Comparison of ENCODE assay signal across 9 cellular contexts in genomic region chr1:27349784-27350672, GRCh38. TPM values are rescaled to one million over a fixed set of nuclear protein-coding genes. Genes with fewer than 3 reads are reported as not detected.
A peak's percentile ranks its signal among the peaks of the same experiment; 100 is the strongest.
DNase-seq lines count a peak whose midpoint lies in the region; ATAC-seq and TF ChIP-seq lines count a peak whose summit lies in the region.
"Had no signal": no experiment of that assay in that cellular context is flagged by ENCODE, and none has a peak within 500 bp of the region (broad histone marks: within the 10 kb centered on the region; RNA-seq: fewer than 3 reads in every experiment).

No MANE protein-coding gene starts in this region.

- peak overlapping the region; percentile 73 for H3K4me2 ChIP-seq in mesendoderm (ENCODE audit: low read length)

- intact Hi-C loops in upper lobe of right lung (cut with DNase I): no loop called here

- peaks cover 2% of the 10 kb centered on the region for H3K79me1 ChIP-seq in mesendoderm (ENCODE audit: low read length)

- peaks cover 16% of the 10 kb centered on the region for H3K27me3 ChIP-seq in ectodermal cell (ENCODE audit: control insufficient read depth, insufficient read depth, low read length, poor library complexity, severe bottlenecking)
- H3K27me3 ChIP-seq in mesendoderm (ENCODE audit: insufficient read depth, low read length, poor library complexity): no peaks in the 10 kb centered on the region
- H3K27me3 ChIP-seq in upper lobe of right lung: no peaks in the 10 kb centered on the region
- H3K27me3 ChIP-seq: neutrophil had no signal

- H3K9ac ChIP-seq in mesendoderm (ENCODE audit: low read length): peak overlapping the region; percentile 78

- peak overlapping the region; percentile 48 for H3K23ac ChIP-seq in mesendoderm (ENCODE audit: low read length)

- H3K27ac ChIP-seq in ectodermal cell (ENCODE audit: insufficient read depth, low read depth, low read length, poor library complexity, severe bottlenecking): no peak overlapping the region
- H3K27ac ChIP-seq in mesendoderm (ENCODE audit: low read depth, low read length): no peak overlapping the region
- H3K27ac ChIP-seq in upper lobe of right lung: no peak overlapping the region

- no peak overlapping the region for H3K18ac ChIP-seq in mesendoderm (ENCODE audit: low read length)

- no peaks in the 10 kb centered on the region for H3K79me2 ChIP-seq in mesendoderm (ENCODE audit: control insufficient read depth, insufficient read depth, low read length)

- H4K8ac ChIP-seq in mesendoderm (ENCODE audit: low read depth, low read length): no peak overlapping the region

- TF ChIP-seq POLR2A in erythroblast (IDR thresholded peaks at IDR 0.05; ENCODE audit: low read length): no peak

- no peak overlapping the region for H2AK5ac ChIP-seq in mesendoderm (ENCODE audit: low read length)

- peak overlapping the region; percentile 54 for H3K4me3 ChIP-seq in ectodermal cell (ENCODE audit: insufficient read depth, low read depth, low read length)
- peak overlapping the region; percentile 48 for H3K4me3 ChIP-seq in mesendoderm (ENCODE audit: low read length)
- H3K4me3 ChIP-seq in upper lobe of right lung: peak overlapping the region; percentile 51

- H4K5ac ChIP-seq in mesendoderm (ENCODE audit: low read length): no peak overlapping the region

- H2BK5ac ChIP-seq in mesendoderm (ENCODE audit: low read length): no peak overlapping the region

- H3K9me3 ChIP-seq in ectodermal cell (ENCODE audit: control insufficient read depth, low read length) (no peaks in the 10 kb centered on the region), upper lobe of right lung (no peaks in the 10 kb centered on the region)
- H3K9me3 ChIP-seq: neutrophil had no signal

- CTCF ChIA-PET in GM10248 (lab: Yijun Ruan, JAX): interaction anchor here (0.6 to 2.3 kb wide), 4 partner anchors 8 to 22 kb away, joined by 3 to 17 read pairs (median 4); no protein-coding TSS in a partner anchor

- WGBS in ectodermal cell, 2 experiments: 13% methylated on average over 84 of the region's 84 CpGs
- no CpG with 5 or more reads among the region's 84 CpGs for WGBS in mesendoderm (ENCODE audit: extremely low coverage, insufficient coverage, low lambda C conversion rate)

- peak overlapping the region; percentile 58 for H3K4ac ChIP-seq in mesendoderm (ENCODE audit: low read depth, low read length)

- H3K36me3 ChIP-seq in ectodermal cell (ENCODE audit: control insufficient read depth, insufficient read depth, low read length) (peaks cover 3% of the 10 kb centered on the region), mesendoderm (ENCODE audit: control insufficient read depth, insufficient read depth, low read length) (no peaks in the 10 kb centered on the region), upper lobe of right lung (peaks cover 18% of the 10 kb centered on the region)

- TF ChIP-seq CTCF in GM10248 (IDR thresholded peaks at IDR 0.05; ENCODE audit: control extremely low read depth, extremely low read depth, low read depth, missing control alignments) (no peak), upper lobe of right lung (IDR thresholded peaks at IDR 0.05) (no peak)

- H2BK15ac ChIP-seq in mesendoderm (replicated peaks; ENCODE audit: low read depth): no peak overlapping the region

- DNase-seq in GM10248 (ENCODE audit: extremely low spot score) (peak; percentile 55), NCI-H510A treated with DMSO at 0.1 percent for 48 hours (lab: John Stamatoyannopoulos, UW) (peak; percentile 57), mesendoderm (peak; percentile 91), upper lobe of right lung (peak; percentile 90), erythroblast (lab: John Stamatoyannopoulos, UW) (no peak), mesenteric fat pad (ENCODE audit: low spot score) (no peak)

- no peak overlapping the region for H2BK120ac ChIP-seq in mesendoderm (ENCODE audit: low read depth, low read length)

- H3K56ac ChIP-seq in mesendoderm (ENCODE audit: low read length): peak overlapping the region; percentile 91

- POLR2A ChIA-PET in GM10248 (lab: Yijun Ruan, JAX): no interaction called here

- ATAC-seq in upper lobe of right lung (peak; percentile 81), HG03378 (IDR thresholded peaks at IDR 0.05; ENCODE audit: unreplicated experiment) (no peak)

- H3K4me1 ChIP-seq in ectodermal cell (ENCODE audit: control insufficient read depth, insufficient read depth, low read length) (peaks cover 6% of the 10 kb centered on the region), mesendoderm (ENCODE audit: control insufficient read depth, low read depth, low read length) (no peaks in the 10 kb centered on the region), upper lobe of right lung (peaks cover 13% of the 10 kb centered on the region)

RNA-seq across cellular contexts. Expression of gene SYTL1, which starts 8.2 kb away (rescaled TPM):
- polyA plus RNA-seq in ectodermal cell (2013, experiment 1 of 4): 12.0 TPM
- polyA plus RNA-seq in ectodermal cell (2013, experiment 2 of 4): 12.4 TPM
- polyA plus RNA-seq in ectodermal cell (2013, experiment 3 of 4): 12.6 TPM
- polyA plus RNA-seq in ectodermal cell (2013, experiment 4 of 4): 14.8 TPM
- polyA plus RNA-seq in mesendoderm (2013, experiment 1 of 2): 2.5 TPM
- 2.2 TPM for polyA plus RNA-seq in mesendoderm (2013, experiment 2 of 2)
- total RNA-seq in upper lobe of right lung (30.6 TPM), mesenteric fat pad (1.9 TPM)

RNA-seq across cellular contexts. Expression of gene MAP3K6, which starts 16.7 kb away (rescaled TPM):
- polyA plus RNA-seq in ectodermal cell (2013, experiment 1 of 4): 27.7 TPM
- 27.2 TPM for polyA plus RNA-seq in ectodermal cell (2013, experiment 2 of 4)
- 20.3 TPM for polyA plus RNA-seq in ectodermal cell (2013, experiment 3 of 4)
- polyA plus RNA-seq in ectodermal cell (2013, experiment 4 of 4): 22.7 TPM
- 3.7 TPM for polyA plus RNA-seq in mesendoderm (2013, experiment 1 of 2)
- polyA plus RNA-seq in mesendoderm (2013, experiment 2 of 2): 4.2 TPM
- total RNA-seq in upper lobe of right lung (144 TPM), mesenteric fat pad (95.0 TPM)

RNA-seq across cellular contexts. Expression of gene FCN3, which starts 24.6 kb away (rescaled TPM):
- polyA plus RNA-seq in ectodermal cell (2013, experiment 1 of 4): not detected
- not detected for polyA plus RNA-seq in ectodermal cell (2013, experiment 2 of 4)
- 0.37 TPM for polyA plus RNA-seq in ectodermal cell (2013, experiment 3 of 4)
- not detected for polyA plus RNA-seq in ectodermal cell (2013, experiment 4 of 4)
- polyA plus RNA-seq in mesendoderm (2013, experiment 1 of 2): 0.04 TPM
- not detected for polyA plus RNA-seq in mesendoderm (2013, experiment 2 of 2)
- total RNA-seq in upper lobe of right lung (826 TPM), mesenteric fat pad (51.9 TPM)

RNA-seq across cellular contexts. Expression of gene TMEM222, which starts 28.1 kb away (rescaled TPM):
- 32.7 TPM for polyA plus RNA-seq in ectodermal cell (2013, experiment 1 of 4)
- polyA plus RNA-seq in ectodermal cell (2013, experiment 2 of 4): 34.6 TPM
- polyA plus RNA-seq in ectodermal cell (2013, experiment 3 of 4): 22.1 TPM
- 25.3 TPM for polyA plus RNA-seq in ectodermal cell (2013, experiment 4 of 4)
- 24.3 TPM for polyA plus RNA-seq in mesendoderm (2013, experiment 1 of 2)
- polyA plus RNA-seq in mesendoderm (2013, experiment 2 of 2): 26.3 TPM
- total RNA-seq in upper lobe of right lung (36.7 TPM), mesenteric fat pad (39.2 TPM)

RNA-seq across cellular contexts. Expression of gene CD164L2, which starts 33.1 kb away (rescaled TPM):
- polyA plus RNA-seq in ectodermal cell (2013, experiment 1 of 4): 2.0 TPM
- polyA plus RNA-seq in ectodermal cell (2013, experiment 2 of 4): 1.8 TPM
- 1.7 TPM for polyA plus RNA-seq in ectodermal cell (2013, experiment 3 of 4)
- 2.7 TPM for polyA plus RNA-seq in ectodermal cell (2013, experiment 4 of 4)
- 0.17 TPM for polyA plus RNA-seq in mesendoderm (2013, experiment 1 of 2)
- 0.11 TPM for polyA plus RNA-seq in mesendoderm (2013, experiment 2 of 2)
- total RNA-seq in upper lobe of right lung (1.2 TPM), mesenteric fat pad (not detected)

Comparison
In these comparisons a context has a peak if more than half of its experiments do, and no peak if none do; other contexts are left out.
1. DNase-seq: peak in GM10248 (single experiment), NCI-H510A treated with DMSO at 0.1 percent for 48 hours (single experiment), mesendoderm (single experiment) and upper lobe of right lung (single experiment); none in erythroblast (0 of 2) and mesenteric fat pad (single experiment).
2. RNA of gene SYTL1, which starts 8.2 kb away (total RNA-seq): 30.6 TPM in upper lobe of right lung (single experiment); 1.9 TPM in mesenteric fat pad (single experiment); every median in the first group is over 10 times any median in the second.
3. RNA of gene FCN3, which starts 24.6 kb away (total RNA-seq): 826 TPM in upper lobe of right lung (single experiment); 51.9 TPM in mesenteric fat pad (single experiment); every median in the first group is over 10 times any median in the second.
4. Peak in every context shown above with its lines, with median percentiles within 50 percentile points of each other: H3K4me3 ChIP-seq.